Comparison of ENCODE assay signal across 8 cellular contexts in the genomic region with DNA sequence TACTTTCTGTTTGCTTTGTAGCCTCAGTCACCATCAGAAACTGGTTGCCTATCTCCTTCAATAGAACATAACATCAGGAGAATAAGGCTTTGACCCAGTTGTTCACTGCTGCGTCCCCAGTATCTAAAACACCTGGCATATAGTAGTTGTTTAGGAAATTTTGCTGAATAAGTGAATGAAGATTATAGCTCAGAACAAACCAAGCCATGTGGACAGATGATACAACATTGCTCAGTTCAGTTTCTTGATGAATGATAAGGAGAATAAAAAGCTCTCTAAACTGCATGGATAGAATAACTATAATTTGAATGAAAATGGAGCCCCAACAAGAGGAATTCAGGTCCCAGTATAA. TPM values are rescaled to one million over a fixed set of nuclear protein-coding genes. Genes with fewer than 3 reads are reported as not detected.
DNase-seq lines count a peak whose midpoint lies in the region; ATAC-seq and TF ChIP-seq lines count a peak whose summit lies in the region.

No MANE protein-coding gene starts in this region.

- DNase-seq in CD8-positive, alpha-beta T cell: no peak
- DNase-seq in Peyer's patch (no peak), epithelial cell of proximal tubule (ENCODE audit: low read depth) (no peak), gastrocnemius medialis (no peak), D341Med (ENCODE audit: low spot score) (no peak), NCI-H1092 (lab: John Stamatoyannopoulos, UW) (no peak)
- no peak for DNase-seq in stimulated activated CD4-positive, alpha-beta T cell treated with anti-CD3 and anti-CD28 coated beads, Interleukin-15, amount 100 ng/mL, for 24 hours

- H3K27ac Mint-ChIP-seq in CD8-positive, alpha-beta T cell: peak overlapping the region; percentile 81

- intact Hi-C loops in CD8-positive, alpha-beta T cell (cut with DNase I, micrococcal nuclease): loop anchor here (1.0 to 10.0 kb wide), 9 partner anchors 7 to 318 kb away; no protein-coding TSS in a partner anchor
- intact Hi-C loops in gastrocnemius medialis (cut with DNase I; ENCODE audit: low total_unique reads): loop anchor here (1.0 to 10.0 kb wide), 6 partner anchors 56 to 1068 kb away; a partner anchor contains a TSS

- no peak for ATAC-seq in CD8-positive, alpha-beta T cell
- ATAC-seq in gastrocnemius medialis (no peak), HG03354 (IDR thresholded peaks at IDR 0.05; ENCODE audit: poor library complexity, severe bottlenecking, unreplicated experiment) (no peak)

- H3K4me3 ChIP-seq in CD8-positive, alpha-beta T cell (ENCODE audit: low read depth, low read length): peak overlapping the region; percentile 9
- H3K4me3 ChIP-seq in Peyer's patch: no peak overlapping the region
- H3K4me3 ChIP-seq in epithelial cell of proximal tubule (ENCODE audit: low read depth, low read length): peak overlapping the region; percentile 44
- H3K4me3 ChIP-seq in gastrocnemius medialis: peak overlapping the region in 3 of 4 donors; percentile 1 to 24 (median 5)

- no peaks in the 10 kb centered on the region for H3K27me3 Mint-ChIP-seq in CD8-positive, alpha-beta T cell (ENCODE audit: low read depth)

- no peaks in the 10 kb centered on the region for H3K36me3 Mint-ChIP-seq in CD8-positive, alpha-beta T cell

- TF ChIP-seq CTCF in CD8-positive, alpha-beta T cell (IDR thresholded peaks at IDR 0.05): no peak
- no peak for TF ChIP-seq CTCF in Peyer's patch (IDR thresholded peaks at IDR 0.05)
- TF ChIP-seq CTCF in epithelial cell of proximal tubule (conservative IDR thresholded peaks at IDR 0.05; ENCODE audit: low read depth, low read length): no peak
- TF ChIP-seq CTCF in gastrocnemius medialis (IDR thresholded peaks at IDR 0.05 in 4 of 5, conservative IDR thresholded peaks at IDR 0.05 in 1 of 5): no peak

- CTCF ChIA-PET in CD8-positive, alpha-beta T cell (lab: Charles Lee): interaction anchor here (0.6 to 12.9 kb wide), 43 partner anchors 9 to 222 kb away, joined by 3 to 306 read pairs (median 6); a partner anchor contains a TSS

- no peaks in the 10 kb centered on the region for H3K36me3 ChIP-seq in CD8-positive, alpha-beta T cell (ENCODE audit: insufficient read depth, low read length)
- H3K36me3 ChIP-seq in Peyer's patch (no peaks in the 10 kb centered on the region), gastrocnemius medialis (no peaks in the 10 kb centered on the region)

- no peak overlapping the region for H3K27ac ChIP-seq in CD8-positive, alpha-beta T cell (ENCODE audit: low read depth, low read length)
- H3K27ac ChIP-seq in Peyer's patch (peak overlapping the region in 3 of 4 donors; percentile 26 to 69 (median 56)), gastrocnemius medialis (peak overlapping the region; percentile 50 to 74 (median 68))

- POLR2A ChIA-PET in CD8-positive, alpha-beta T cell (lab: Charles Lee): interaction anchor here (0.8 to 3.2 kb wide), 18 partner anchors 11 to 143 kb away, joined by 3 to 31 read pairs (median 6); a partner anchor contains a TSS

- no peaks in the 10 kb centered on the region for H3K9me3 Mint-ChIP-seq in CD8-positive, alpha-beta T cell

- H3K4me3 Mint-ChIP-seq in CD8-positive, alpha-beta T cell: peak overlapping the region; percentile 36

- in situ Hi-C loops in gastrocnemius medialis (cut with MboI; ENCODE audit: low sequenced_read_pairs in 4 of 4): loop anchor here (5.0 to 25.0 kb wide), 5 partner anchors 52 to 218 kb away; a partner anchor contains a TSS

- peaks cover 32% of the 10 kb centered on the region for H3K4me1 ChIP-seq in CD8-positive, alpha-beta T cell (ENCODE audit: insufficient read depth, low read length)
- H3K4me1 ChIP-seq in Peyer's patch: peaks cover 0 to 10% (median 0%) of the 10 kb centered on the region in 4 donors
- H3K4me1 ChIP-seq in gastrocnemius medialis: peaks cover 17 to 20% of the 10 kb centered on the region in 2 donors

- TF ChIP-seq POLR2A in Peyer's patch (IDR thresholded peaks at IDR 0.05) (no peak), gastrocnemius medialis (IDR thresholded peaks at IDR 0.05) (no peak)

- peaks cover 42% of the 10 kb centered on the region for H3K4me1 Mint-ChIP-seq in CD8-positive, alpha-beta T cell (ENCODE audit: low read depth)

- no peaks in the 10 kb centered on the region for H3K27me3 ChIP-seq in CD8-positive, alpha-beta T cell (ENCODE audit: insufficient read depth, low read length)
- H3K27me3 ChIP-seq in Peyer's patch: no peaks in the 10 kb centered on the region
- no peaks in the 10 kb centered on the region for H3K27me3 ChIP-seq in gastrocnemius medialis

- no peaks in the 10 kb centered on the region for H3K9me3 ChIP-seq in CD8-positive, alpha-beta T cell (ENCODE audit: low read length)
- H3K9me3 ChIP-seq in Peyer's patch: no peaks in the 10 kb centered on the region
- H3K9me3 ChIP-seq in gastrocnemius medialis: no peaks in the 10 kb centered on the region

RNA-seq across cellular contexts. Expression of a gene that starts 5.2 kb away (rescaled TPM):
- 10 to 100 TPM; 48.8 to 50.7 TPM for total RNA-seq in CD8-positive, alpha-beta T cell
- 100 to 1,000 TPM in 1 of 4 donors, 10 to 100 TPM in 3; 58.6 to 122 (median 86.4) TPM for total RNA-seq in Peyer's patch
- total RNA-seq in epithelial cell of proximal tubule: 23.7 and 32.4 TPM in 2 replicates
- 10 to 100 TPM; 14.0 to 29.9 (median 24.9) TPM for total RNA-seq in gastrocnemius medialis

RNA-seq across cellular contexts. Expression of a gene that starts 56.3 kb away (rescaled TPM):
- total RNA-seq in CD8-positive, alpha-beta T cell: 10 to 100 TPM; 36.0 to 39.1 TPM
- 10 to 100 TPM in 1 of 4 donors, 1 to 10 TPM in 3; 2.9 to 13.2 (median 4.0) TPM for total RNA-seq in Peyer's patch
- 17.4 and 29.6 TPM in 2 replicates for total RNA-seq in epithelial cell of proximal tubule
- total RNA-seq in gastrocnemius medialis: 1 to 10 TPM; 1.0 to 2.1 (median 1.6) TPM

Comparison
In these comparisons a context has a peak if more than half of its experiments do, and no peak if none do; other contexts are left out.
1. H3K4me3 ChIP-seq: peak in CD8-positive, alpha-beta T cell (single experiment), epithelial cell of proximal tubule (single experiment) and gastrocnemius medialis (3 of 4); none in Peyer's patch (0 of 4).